16 cellular contexts compared by ENCODE assay signal in the genomic region with DNA sequence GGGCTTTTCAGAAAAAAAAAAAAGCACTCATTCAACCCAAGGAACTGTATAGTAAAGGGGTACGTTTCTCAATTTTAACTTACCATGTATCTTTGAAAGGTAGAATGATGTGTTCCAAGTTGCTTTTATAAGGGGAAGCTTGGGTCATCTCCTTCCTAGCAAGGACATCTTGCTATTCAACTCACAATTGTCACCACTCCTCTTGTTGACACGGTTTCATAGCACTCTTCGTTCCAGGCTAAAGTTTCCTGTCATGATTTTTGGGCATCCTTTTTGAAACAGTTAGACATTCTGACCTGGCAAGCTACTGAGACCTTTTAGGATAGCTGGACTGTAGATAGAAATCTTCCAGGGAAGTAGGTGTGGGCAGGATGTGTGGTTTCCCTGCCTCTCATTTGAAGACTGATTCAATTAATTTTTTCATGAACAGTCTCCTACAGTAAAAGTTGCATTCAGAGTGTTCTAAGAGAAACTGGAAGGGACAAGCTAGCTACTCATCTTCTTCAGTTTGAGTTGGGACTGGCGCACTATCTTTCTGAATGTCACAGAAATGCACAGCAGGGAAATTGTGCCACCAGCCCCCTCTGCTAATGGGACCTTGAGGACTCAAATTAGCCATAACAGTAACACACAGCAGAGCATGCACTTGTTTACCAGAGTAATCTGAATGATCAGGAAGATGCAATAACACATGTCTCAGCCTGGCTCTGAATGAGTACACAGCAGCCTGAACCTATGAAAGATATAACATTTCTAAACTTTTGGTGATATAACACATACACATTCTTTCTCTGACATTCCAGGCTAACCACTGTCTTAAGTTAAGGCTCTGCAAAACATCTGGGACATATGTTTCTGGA. TPM values are rescaled to one million over a fixed set of nuclear protein-coding genes. Genes with fewer than 3 reads are reported as not detected.
A peak's percentile ranks its signal among the peaks of the same experiment; 100 is the strongest.
DNase-seq lines count a peak whose midpoint lies in the region; ATAC-seq and TF ChIP-seq lines count a peak whose summit lies in the region.
"Had no signal": no experiment of that assay in that cellular context is flagged by ENCODE, and none has a peak within 500 bp of the region (broad histone marks: within the 10 kb centered on the region; RNA-seq: fewer than 3 reads in every experiment).

No MANE protein-coding gene starts in this region.

- H3K4me3 ChIP-seq in AG10803 (ENCODE audit: low read length) (no peak overlapping the region), left ventricle myocardium inferior (no peak overlapping the region), parathyroid adenoma (ENCODE audit: low read depth, low read length) (no peak overlapping the region), neuronal stem cell (ENCODE audit: low read length in 2 of 2) (no peak overlapping the region)

- CTCF ChIA-PET in activated CD4-positive, alpha-beta T cell treated with anti-CD3 and anti-CD28 coated beads for 36 hours (lab: Charles Lee), result interaction anchor here (1.2 kb wide), 1 partner anchor 126 kb away, joined by 3 read pairs; no protein-coding TSS in a partner anchor

- H3K4me1 Mint-ChIP-seq in activated CD4-positive, alpha-beta T cell treated with anti-CD3 and anti-CD28 coated beads for 36 hours, result peaks cover 7% of the 10 kb centered on the region

- no peak overlapping the region for H3K4ac ChIP-seq in neuronal stem cell (ENCODE audit: low read length)

- POLR2A ChIA-PET in activated CD4-positive, alpha-beta T cell treated with anti-CD3 and anti-CD28 coated beads for 36 hours (lab: Charles Lee), result interaction anchor here (0.7 kb wide), 1 partner anchor 87 kb away, joined by 3 read pairs; no protein-coding TSS in a partner anchor

- no CpG with 5 or more reads among the region's 4 CpGs for WGBS in neuronal stem cell (ENCODE audit: extremely low coverage in 2 of 2, insufficient read length in 2 of 2, insufficient replicate concordance in 1 of 2), 2 donors

- H3K9me3 Mint-ChIP-seq in activated CD4-positive, alpha-beta T cell treated with anti-CD3 and anti-CD28 coated beads for 36 hours (ENCODE audit: low read depth), result no peaks in the 10 kb centered on the region
- H3K9me3 Mint-ChIP-seq: activated CD4-positive, alpha-beta memory T cell treated with anti-CD3 and anti-CD28 coated beads for 36 hours had no signal

- H3K9me3 ChIP-seq in left ventricle myocardium inferior (replicated peaks), result no peaks in the 10 kb centered on the region
- no peaks in the 10 kb centered on the region for H3K9me3 ChIP-seq in parathyroid adenoma (ENCODE audit: control insufficient read depth, low read length)
- H3K9me3 ChIP-seq in neuronal stem cell (replicated peaks in 1 of 2; ENCODE audit: control insufficient read depth in 2 of 2, insufficient read depth in 1 of 2, low read depth in 1 of 2, low read length in 2 of 2), result peaks cover 0 to 4% of the 10 kb centered on the region in 2 donors

- no peak overlapping the region for H2BK5ac ChIP-seq in neuronal stem cell (ENCODE audit: low read length)

- no peak overlapping the region for H3K9ac ChIP-seq in parathyroid adenoma
- H3K9ac ChIP-seq in neuronal stem cell (ENCODE audit: low read depth, low read length, poor library complexity), result no peak overlapping the region

- H4K91ac ChIP-seq in neuronal stem cell (ENCODE audit: low read depth, low read length, poor library complexity), result no peak overlapping the region

- H3K36me3 Mint-ChIP-seq in activated CD4-positive, alpha-beta T cell treated with anti-CD3 and anti-CD28 coated beads for 36 hours (ENCODE audit: low read depth), result no peaks in the 10 kb centered on the region
- H3K36me3 Mint-ChIP-seq: activated CD4-positive, alpha-beta memory T cell treated with anti-CD3 and anti-CD28 coated beads for 36 hours had no signal

- H2AK5ac ChIP-seq in neuronal stem cell (ENCODE audit: low read depth, low read length), result no peak overlapping the region

- no peak overlapping the region for H3K23ac ChIP-seq in neuronal stem cell (ENCODE audit: low read depth, low read length, poor library complexity)

- H3K4me2 ChIP-seq in parathyroid adenoma (ENCODE audit: low read length) (no peak overlapping the region), neuronal stem cell (ENCODE audit: insufficient read depth, low read length, poor library complexity, severe bottlenecking) (no peak overlapping the region)

- no peak overlapping the region for H3K18ac ChIP-seq in neuronal stem cell (ENCODE audit: low read length)

- no peak overlapping the region for H3K4me3 Mint-ChIP-seq in activated CD4-positive, alpha-beta T cell treated with anti-CD3 and anti-CD28 coated beads for 36 hours
- H3K4me3 Mint-ChIP-seq: activated CD4-positive, alpha-beta memory T cell treated with anti-CD3 and anti-CD28 coated beads for 36 hours had no signal

- H3K79me1 ChIP-seq in neuronal stem cell (ENCODE audit: low read depth, low read length), result no peaks in the 10 kb centered on the region

- H3K4me1 ChIP-seq in left ventricle myocardium inferior (peaks cover 47% of the 10 kb centered on the region), parathyroid adenoma (no peaks in the 10 kb centered on the region), neuronal stem cell (ENCODE audit: control insufficient read depth in 2 of 2, insufficient read depth in 1 of 2, low read depth in 1 of 2, low read length in 2 of 2) (peaks cover 2% of the 10 kb centered on the region in 2 donors)

- no peak overlapping the region for H2BK120ac ChIP-seq in neuronal stem cell (ENCODE audit: low read depth, low read length)

- H3K27me3 Mint-ChIP-seq in activated CD4-positive, alpha-beta T cell treated with anti-CD3 and anti-CD28 coated beads for 36 hours, result no peaks in the 10 kb centered on the region
- H3K27me3 Mint-ChIP-seq: activated CD4-positive, alpha-beta memory T cell treated with anti-CD3 and anti-CD28 coated beads for 36 hours had no signal

- no peaks in the 10 kb centered on the region for H3K79me2 ChIP-seq in parathyroid adenoma

- no peak overlapping the region for H4K8ac ChIP-seq in neuronal stem cell (ENCODE audit: low read depth, low read length)

- no peaks in the 10 kb centered on the region for H3K27me3 ChIP-seq in left ventricle myocardium inferior (ENCODE audit: low read depth)
- no peaks in the 10 kb centered on the region for H3K27me3 ChIP-seq in parathyroid adenoma (ENCODE audit: control insufficient read depth, insufficient read depth, low read length)
- H3K27me3 ChIP-seq in neuronal stem cell (ENCODE audit: control insufficient read depth in 3 of 3, insufficient read depth in 3 of 3, low read depth in 1 of 3, low read length in 3 of 3), result no peaks in the 10 kb centered on the region

- TF ChIP-seq CTCF in AG10803 (conservative IDR thresholded peaks at IDR 0.05; ENCODE audit: low read length) (no peak), VCaP (conservative IDR thresholded peaks at IDR 0.05) (no peak), left ventricle myocardium inferior (IDR thresholded peaks at IDR 0.05; ENCODE audit: borderline replicate concordance) (no peak), parathyroid adenoma (IDR thresholded peaks at IDR 0.05) (no peak)

- H2BK15ac ChIP-seq in neuronal stem cell (ENCODE audit: low read length), result no peak overlapping the region

- H2AFZ ChIP-seq in parathyroid adenoma (no peak overlapping the region), neuronal stem cell (ENCODE audit: low read length) (no peak overlapping the region)

- no peak overlapping the region for H3K27ac Mint-ChIP-seq in activated CD4-positive, alpha-beta T cell treated with anti-CD3 and anti-CD28 coated beads for 36 hours
- H3K27ac Mint-ChIP-seq: activated CD4-positive, alpha-beta memory T cell treated with anti-CD3 and anti-CD28 coated beads for 36 hours had no signal

- no peak overlapping the region for H3K14ac ChIP-seq in neuronal stem cell (ENCODE audit: low read length)

- no peak for ATAC-seq in activated CD4-positive, alpha-beta T cell treated with anti-CD3 and anti-CD28 coated beads for 36 hours
- ATAC-seq in GM19455 (IDR thresholded peaks at IDR 0.05; ENCODE audit: unreplicated experiment), result no peak

- H3K27ac ChIP-seq in VCaP, result peak overlapping the region; percentile 8; the same call in 1 of the 2 replicates
- H3K27ac ChIP-seq in left ventricle myocardium inferior (replicated peaks), result peak overlapping the region; percentile 84
- peak overlapping the region; percentile 70 for H3K27ac ChIP-seq in parathyroid adenoma
- no peak overlapping the region for H3K27ac ChIP-seq in neuronal stem cell (replicated peaks; ENCODE audit: low read length)

- no peak overlapping the region for H2BK12ac ChIP-seq in neuronal stem cell (ENCODE audit: low read length)

- H3K36me3 ChIP-seq in left ventricle myocardium inferior, result no peaks in the 10 kb centered on the region
- H3K36me3 ChIP-seq in parathyroid adenoma (ENCODE audit: control insufficient read depth, insufficient read depth, low read length), result no peaks in the 10 kb centered on the region
- no peaks in the 10 kb centered on the region for H3K36me3 ChIP-seq in neuronal stem cell (replicated peaks in 1 of 2; ENCODE audit: control insufficient read depth in 2 of 2, insufficient read depth in 2 of 2, low read length in 2 of 2)

- intact Hi-C loops in left ventricle myocardium inferior (cut with micrococcal nuclease), result no loop called here
- intact Hi-C loops in activated CD4-positive, alpha-beta T cell treated with anti-CD3 and anti-CD28 coated beads for 36 hours (cut with DNase I, micrococcal nuclease), result no loop called here

- DNase-seq in AG10803 (ENCODE audit: low read depth) (peak; percentile 80), left ventricle myocardium inferior (no peak), A172 (ENCODE audit: low spot score) (no peak), neuronal stem cell (ENCODE audit: low spot score) (no peak)
- DNase-seq in activated CD4-positive, alpha-beta T cell treated with anti-CD3 and anti-CD28 coated beads for 36 hours, result no peak
- DNase-seq: ACHN; activated CD4-positive, alpha-beta memory T cell treated with anti-CD3 and anti-CD28 coated beads for 36 hours; activated effector memory CD4-positive, alpha-beta T cell treated with anti-CD3 and anti-CD28 coated beads, Interleukin-2, amount 50 U/mL, for 16 hours; DMS79 treated with DMSO at 0.1 percent for 48 hours; glutamatergic neuron; Karpas-422; NCI-H2107; trophoblast cell had no signal

RNA-seq across cellular contexts. Expression of gene CNN3, which starts 53.4 kb away (rescaled TPM):
- 67.9 TPM for total RNA-seq in left ventricle myocardium inferior
- 1 to 10 TPM; 2.5 to 3.1 TPM for total RNA-seq in activated CD4-positive, alpha-beta T cell treated with anti-CD3 and anti-CD28 coated beads for 36 hours
- total RNA-seq in A172 (2014; rRNA removed; shearing (Covaris generic)), result 227 and 277 TPM in 2 replicates
- polyA plus RNA-seq in neuronal stem cell (2013, experiment 1 of 2), result 462 TPM
- polyA plus RNA-seq in neuronal stem cell (2013, experiment 2 of 2), result 462 TPM

Comparison
In these comparisons a context has a peak if more than half of its experiments do, and no peak if none do; other contexts are left out.
1. RNA of gene CNN3, which starts 53.4 kb away (total RNA-seq): 227 to 277 TPM in A172 and 67.9 TPM in left ventricle myocardium inferior (single experiment); 2.5 to 3.1 TPM in activated CD4-positive, alpha-beta T cell treated with anti-CD3 and anti-CD28 coated beads for 36 hours; every median in the first group is over 10 times any median in the second.